In genomic region chr16:78323315-78323714, GRCh38 we compare ENCODE assay signal across 27 cellular contexts.
"Had no signal": no experiment of that assay in that cellular context is flagged by ENCODE, and none has a peak within 500 bp of the region (broad histone marks: within the 10 kb centered on the region; RNA-seq: fewer than 3 reads in every experiment).

No MANE protein-coding gene starts in this region.

- H3K4me3 ChIP-seq: lower lobe of right lung, mucosa of descending colon, right atrium auricular region, sigmoid colon, spleen, suprapubic skin, thoracic aorta, tibial artery, upper lobe of right lung had no signal

- H3K4me1 Mint-ChIP-seq: naive thymus-derived CD4-positive, alpha-beta T cell; stimulated activated effector memory CD8-positive, alpha-beta T cell treated with anti-CD3 and anti-CD28 coated beads, Interleukin-12 subunit alpha, Interleukin-12 subunit beta, amount 100 ng/mL, for 72 hours had no signal

- DNase-seq: hippocampal formation; kidney glomerular epithelial cell; left cardiac atrium; left ventricle myocardium superior; lower lobe of right lung; mammary epithelial cell; midbrain; mucosa of descending colon; naive thymus-derived CD4-positive, alpha-beta T cell; nucleus accumbens; sigmoid colon; small intestine; spleen; stimulated activated CD4-positive, alpha-beta T cell treated with anti-CD3 and anti-CD28 coated beads, Interleukin-4, amount 100 ng/mL, for 24 hours; stimulated activated naive CD4-positive, alpha-beta T cell; tibial artery; trophoblast cell; upper lobe of right lung had no signal

- H3K27me3 Mint-ChIP-seq: naive thymus-derived CD4-positive, alpha-beta T cell; natural killer cell treated with Interleukin-12 subunit alpha and Interleukin-12 subunit beta and Interleukin-15 and Interleukin-18, amount 100 ng/mL, for 72 hours; stimulated activated naive CD8-positive, alpha-beta T cell treated with anti-CD3 and anti-CD28 coated beads, Interleukin-15, Interleukin-2, amounts not matched to agents 100 ng/mL and 50 ng/mL, for 24 hours had no signal

- ATAC-seq: left cardiac atrium; left lobe of liver; left ventricle myocardium superior; lower lobe of right lung; mucosa of descending colon; naive thymus-derived CD4-positive, alpha-beta T cell; natural killer cell treated with Interleukin-12 subunit alpha and Interleukin-12 subunit beta and Interleukin-15 and Interleukin-18, amount 100 ng/mL, for 72 hours; stimulated activated effector memory CD8-positive, alpha-beta T cell treated with anti-CD3 and anti-CD28 coated beads, Interleukin-12 subunit alpha, Interleukin-12 subunit beta, amount 100 ng/mL, for 72 hours; upper lobe of right lung had no signal

- H3K27me3 ChIP-seq: right atrium auricular region, sigmoid colon, spleen, suprapubic skin, tibial artery, upper lobe of right lung had no signal

- H3K4me3 Mint-ChIP-seq: naive thymus-derived CD4-positive, alpha-beta T cell; natural killer cell treated with Interleukin-12 subunit alpha and Interleukin-12 subunit beta and Interleukin-15 and Interleukin-18, amount 100 ng/mL, for 72 hours; neural crest cell; stimulated activated effector memory CD8-positive, alpha-beta T cell treated with anti-CD3 and anti-CD28 coated beads, Interleukin-12 subunit alpha, Interleukin-12 subunit beta, amount 100 ng/mL, for 72 hours; stimulated activated naive CD8-positive, alpha-beta T cell treated with anti-CD3 and anti-CD28 coated beads, Interleukin-15, Interleukin-2, amounts not matched to agents 100 ng/mL and 50 ng/mL, for 24 hours had no signal

- H3K9me3 Mint-ChIP-seq: naive thymus-derived CD4-positive, alpha-beta T cell; natural killer cell treated with Interleukin-12 subunit alpha and Interleukin-12 subunit beta and Interleukin-15 and Interleukin-18, amount 100 ng/mL, for 72 hours; neural crest cell; stimulated activated effector memory CD8-positive, alpha-beta T cell treated with anti-CD3 and anti-CD28 coated beads, Interleukin-12 subunit alpha, Interleukin-12 subunit beta, amount 100 ng/mL, for 72 hours had no signal

- H3K27ac ChIP-seq: lower lobe of right lung, parathyroid adenoma, right atrium auricular region, sigmoid colon, spleen, suprapubic skin, thoracic aorta, tibial artery, upper lobe of right lung had no signal

- H3K9me3 ChIP-seq: lower lobe of right lung, mucosa of descending colon, right atrium auricular region, sigmoid colon, spleen, suprapubic skin, thoracic aorta, tibial artery, upper lobe of right lung had no signal

- H3K36me3 Mint-ChIP-seq: natural killer cell treated with Interleukin-12 subunit alpha and Interleukin-12 subunit beta and Interleukin-15 and Interleukin-18, amount 100 ng/mL, for 72 hours; stimulated activated effector memory CD8-positive, alpha-beta T cell treated with anti-CD3 and anti-CD28 coated beads, Interleukin-12 subunit alpha, Interleukin-12 subunit beta, amount 100 ng/mL, for 72 hours had no signal

- H3K27ac Mint-ChIP-seq: natural killer cell treated with Interleukin-12 subunit alpha and Interleukin-12 subunit beta and Interleukin-15 and Interleukin-18, amount 100 ng/mL, for 72 hours; stimulated activated effector memory CD8-positive, alpha-beta T cell treated with anti-CD3 and anti-CD28 coated beads, Interleukin-12 subunit alpha, Interleukin-12 subunit beta, amount 100 ng/mL, for 72 hours; stimulated activated naive CD8-positive, alpha-beta T cell treated with anti-CD3 and anti-CD28 coated beads, Interleukin-15, Interleukin-2, amounts not matched to agents 100 ng/mL and 50 ng/mL, for 24 hours had no signal
